ENCODE assay signal across 8 cellular contexts in the genomic region with DNA sequence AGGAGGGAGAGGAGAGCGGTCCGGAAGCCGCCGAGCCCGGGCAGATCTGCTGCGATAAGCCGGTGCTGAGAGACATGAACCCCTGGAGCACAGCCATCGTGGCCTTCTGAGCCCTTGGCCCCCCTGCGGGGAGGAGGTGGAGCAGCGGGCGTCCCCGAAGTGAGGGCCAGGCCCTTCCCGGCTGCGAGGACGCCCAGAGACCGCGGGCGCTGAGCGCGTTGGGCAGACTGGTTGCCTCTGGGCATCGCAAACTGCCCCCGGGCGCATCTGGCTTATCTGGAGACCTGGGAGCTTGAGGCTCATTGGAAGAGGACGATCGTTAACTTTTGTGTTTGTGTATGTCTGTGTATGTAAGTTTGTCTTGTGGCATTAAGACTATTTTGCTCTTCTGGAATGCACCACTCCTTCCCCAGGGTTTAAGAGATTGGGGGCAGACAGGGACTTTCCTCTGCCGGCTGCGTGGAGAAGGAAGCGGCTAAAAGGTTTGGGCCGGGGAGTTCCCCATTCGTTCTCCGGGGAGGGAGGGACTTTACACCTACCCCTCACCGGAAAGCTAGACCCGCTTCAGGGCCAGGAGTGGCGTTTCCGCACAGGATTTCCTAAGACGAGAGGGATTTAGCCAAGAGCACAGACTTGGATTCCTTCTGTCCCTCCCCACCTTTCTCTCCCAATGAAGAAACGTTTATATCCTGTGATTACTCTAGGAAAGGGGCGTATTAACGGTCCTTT. TPM values are rescaled to one million over a fixed set of nuclear protein-coding genes. Genes with fewer than 3 reads are reported as not detected.
DNase-seq lines count a peak whose midpoint lies in the region; ATAC-seq and TF ChIP-seq lines count a peak whose summit lies in the region.

No MANE protein-coding gene starts in this region.

- peaks cover 62% of the 10 kb centered on the region for H3K79me2 ChIP-seq in SK-N-SH (ENCODE audit: insufficient read depth)

- 0 out of 2 replicates have a peak overlapping the region, but pooled peaks have one; percentile 37 for H2BK120ac ChIP-seq in IMR-90 (ENCODE audit: low read depth, low read length)

- TF ChIP-seq CTCF in IMR-90 (conservative IDR thresholded peaks at IDR 0.05; ENCODE audit: low read depth, low read length), result no peak
- peak; percentile 14; the same call in 1 of the 2 replicates for TF ChIP-seq CTCF in SK-N-SH (IDR thresholded peaks at IDR 0.05)
- no peak for TF ChIP-seq CTCF in right atrium auricular region (IDR thresholded peaks at IDR 0.05)

- peak overlapping the region; percentile 68 to 69 for H3K4me3 ChIP-seq in CD4-positive, alpha-beta memory T cell (ENCODE audit: low read length in 2 of 2)
- H3K4me3 ChIP-seq in IMR-90 (ENCODE audit: insufficient read depth, low read depth, low read length), result peak overlapping the region; percentile 59
- H3K4me3 ChIP-seq in SK-N-SH (ENCODE audit: low read depth in 2 of 2, low read length in 1 of 2), result peak overlapping the region; percentile 90 to 96
- H3K4me3 ChIP-seq in right atrium auricular region, result peak overlapping the region; percentile 89 to 92

- dilution Hi-C loops in IMR-90 (cut with HindIII; ENCODE audit: low sequenced_read_pairs, unreplicated experiment), result no loop called here

- 0 out of 2 replicates have a peak overlapping the region, but pooled peaks have one; percentile 13 for H2BK20ac ChIP-seq in IMR-90 (ENCODE audit: low read depth, low read length)

- 0 out of 2 replicates have a peak, but pooled peaks have one; percentile 22 for TF ChIP-seq POLR2A in IMR-90 (IDR thresholded peaks at IDR 0.05; ENCODE audit: low read depth, low read length)

- BruUV-seq in IMR-90 (replicated peaks; lab: Mats Ljungman, UMichigan), result no TSS peak

- H3K14ac ChIP-seq in IMR-90 (replicated peaks; ENCODE audit: low read depth, low read length), result peak overlapping the region; percentile 93

- H4K5ac ChIP-seq in IMR-90 (ENCODE audit: low read depth, low read length), result peak overlapping the region; percentile 10; the same call in 1 of the 2 replicates

- POLR2A ChIA-PET in CD4-positive, alpha-beta memory T cell (lab: Charles Lee; ENCODE audit: partially characterized antibody), result interaction anchor here (0.8 to 14.9 kb wide), 20 partner anchors 10 to 1207 kb away, joined by 3 to 508 read pairs (median 12); partner anchors contain the start of genes ACBD6, MR1, STX6 and TOR1AIP1
- POLR2A ChIA-PET in IMR-90 (lab: Charles Lee; ENCODE audit: unreplicated experiment) (interaction anchor here (0.6 to 1.6 kb wide), 9 partner anchors 11 to 368 kb away, joined by 3 to 14 read pairs (median 4); no protein-coding TSS in a partner anchor), SK-N-SH (lab: Yijun Ruan, JAX) (interaction anchor here (0.8 to 3.0 kb wide), 15 partner anchors 10 to 588 kb away, joined by 3 to 24 read pairs (median 4); partner anchors contain the start of gene ACBD6)
- POLR2A ChIA-PET in activated naive CD8-positive, alpha-beta T cell treated with anti-CD3 and anti-CD28 coated beads, Interleukin-2, amount 10 ng/mL, durations not matched to agents 7 days and 5 days (lab: Charles Lee), result interaction anchor here (0.8 to 11.4 kb wide), 24 partner anchors 10 to 586 kb away, joined by 3 to 244 read pairs (median 4); partner anchors contain the start of gene MR1

- H4K8ac ChIP-seq in IMR-90 (ENCODE audit: low read depth in 2 of 2, low read length in 2 of 2), result peak overlapping the region in 1 of 2 experiments; percentile 30; a peak in 2 of 4 replicates

- peak overlapping the region; percentile 91 for H3K4me2 ChIP-seq in IMR-90 (ENCODE audit: low read depth, low read length)
- peak overlapping the region; percentile 84 for H3K4me2 ChIP-seq in SK-N-SH

- ATAC-seq in GM21360 (IDR thresholded peaks at IDR 0.05; ENCODE audit: unreplicated experiment), result peak; percentile 38
- peak; percentile 10 for ATAC-seq in IMR-90 (ENCODE audit: low read depth)
- ATAC-seq in activated naive CD8-positive, alpha-beta T cell treated with anti-CD3 and anti-CD28 coated beads, Interleukin-2, amount 10 ng/mL, durations not matched to agents 7 days and 5 days (ENCODE audit: low read depth), result peak; percentile 35

- H4K91ac ChIP-seq in IMR-90 (ENCODE audit: insufficient read depth, low read depth, low read length), result peak overlapping the region; percentile 65

- no peak for TF ChIP-seq RAD21 in IMR-90 (IDR thresholded peaks at IDR 0.05; ENCODE audit: low read length)
- TF ChIP-seq RAD21 in SK-N-SH (IDR thresholded peaks at IDR 0.05; ENCODE audit: low read length), result peak; percentile 20; the same call in 1 of the 2 replicates

- H2BK5ac ChIP-seq in IMR-90 (ENCODE audit: low read depth, low read length, poor library complexity, severe bottlenecking), result peak overlapping the region; percentile 78

- no peaks in the 10 kb centered on the region for H3K9me3 ChIP-seq in CD4-positive, alpha-beta memory T cell (ENCODE audit: control insufficient read depth in 1 of 2, low read length in 2 of 2)
- H3K9me3 ChIP-seq in IMR-90 (ENCODE audit: control insufficient read depth, insufficient read depth, low read length) (no peaks in the 10 kb centered on the region), SK-N-SH (no peaks in the 10 kb centered on the region), right atrium auricular region (no peaks in the 10 kb centered on the region)

- H3K27me3 Mint-ChIP-seq in CD4-positive, alpha-beta memory T cell, result no peaks in the 10 kb centered on the region
- H3K27me3 Mint-ChIP-seq in activated naive CD8-positive, alpha-beta T cell treated with anti-CD3 and anti-CD28 coated beads, Interleukin-2, amount 10 ng/mL, durations not matched to agents 7 days and 5 days, result no peaks in the 10 kb centered on the region

- no peaks in the 10 kb centered on the region for H3K9me2 ChIP-seq in SK-N-SH

- in situ Hi-C loops in IMR-90 (cut with MboI; ENCODE audit: low sequenced_read_pairs), result loop anchor here (10.0 kb wide), 1 partner anchor 575 kb away; no protein-coding TSS in a partner anchor

- H3K27ac Mint-ChIP-seq in CD4-positive, alpha-beta memory T cell, result peak overlapping the region; percentile 96 to 99 (median 99)
- H3K27ac Mint-ChIP-seq in activated naive CD8-positive, alpha-beta T cell treated with anti-CD3 and anti-CD28 coated beads, Interleukin-2, amount 10 ng/mL, durations not matched to agents 7 days and 5 days, result peak overlapping the region; percentile 99

- H3K56ac ChIP-seq in IMR-90 (ENCODE audit: extremely low read depth, insufficient read depth, low read length), result peak overlapping the region; percentile 83

- H3K4me3 Mint-ChIP-seq in CD4-positive, alpha-beta memory T cell, result peak overlapping the region; percentile 93 to 100 (median 98)
- H3K4me3 Mint-ChIP-seq in activated naive CD8-positive, alpha-beta T cell treated with anti-CD3 and anti-CD28 coated beads, Interleukin-2, amount 10 ng/mL, durations not matched to agents 7 days and 5 days, result peak overlapping the region; percentile 98

- peaks cover 11 to 40% of the 10 kb centered on the region in 2 experiments for H3K79me1 ChIP-seq in IMR-90 (ENCODE audit: low read depth in 1 of 2, low read length in 2 of 2)

- no peaks in the 10 kb centered on the region for H3K36me3 ChIP-seq in CD4-positive, alpha-beta memory T cell (ENCODE audit: insufficient read depth, low read length)
- H3K36me3 ChIP-seq in IMR-90 (ENCODE audit: control insufficient read depth, insufficient read depth, low read length) (peaks cover 3% of the 10 kb centered on the region; the same call in 1 of the 2 replicates), SK-N-SH (replicated peaks in 1 of 2; ENCODE audit: control insufficient read depth in 1 of 2, insufficient read depth in 2 of 2, low read length in 1 of 2) (peaks cover 25 to 33% of the 10 kb centered on the region in 2 experiments), right atrium auricular region (peaks cover 20% of the 10 kb centered on the region)

- CTCF ChIA-PET in CD4-positive, alpha-beta memory T cell (lab: Charles Lee; ENCODE audit: partially characterized antibody), result interaction anchor here (1.2 to 11.4 kb wide), 7 partner anchors 8 to 76 kb away, joined by 3 to 311 read pairs (median 10); no protein-coding TSS in a partner anchor
- CTCF ChIA-PET in IMR-90 (lab: Yijun Ruan, JAX) (interaction anchor here (2.1 to 2.2 kb wide), 2 partner anchors 51 to 52 kb away, joined by 5 to 14 read pairs; no protein-coding TSS in a partner anchor), SK-N-SH (lab: Yijun Ruan, JAX) (interaction anchor here (0.9 to 13.3 kb wide), 13 partner anchors 10 to 574 kb away, joined by 3 to 145 read pairs (median 4); no protein-coding TSS in a partner anchor)

- H3K9ac ChIP-seq in IMR-90 (ENCODE audit: low read depth, low read length) (peak overlapping the region; percentile 95), SK-N-SH (peak overlapping the region; percentile 91)

- WGBS in IMR-90 (ENCODE audit: extremely low coverage in 2 of 2, insufficient read length in 1 of 2), 2 experiments, result 0% methylated on average over 18 of the region's 39 CpGs; no CpG with 5 or more reads in 1 of the 2 experiments
- WGBS in SK-N-SH (ENCODE audit: low lambda C conversion rate), result 3% methylated on average over 22 of the region's 39 CpGs

- TF ChIP-seq EP300 in SK-N-SH (IDR thresholded peaks at IDR 0.05; ENCODE audit: borderline replicate concordance in 1 of 2, low read depth in 1 of 2, low read length in 1 of 2), result no peak

- H3K4me1 ChIP-seq in CD4-positive, alpha-beta memory T cell (ENCODE audit: insufficient read depth, low read length), result peaks cover 31% of the 10 kb centered on the region
- H3K4me1 ChIP-seq in IMR-90 (ENCODE audit: control insufficient read depth, insufficient read depth, low read length), result peaks cover 5% of the 10 kb centered on the region
- H3K4me1 ChIP-seq in SK-N-SH (ENCODE audit: control insufficient read depth in 1 of 2, insufficient read depth in 2 of 2, low read depth in 1 of 2, low read length in 1 of 2), result peaks cover 21 to 23% of the 10 kb centered on the region in 2 experiments
- peaks cover 0 to 53% of the 10 kb centered on the region in 2 donors for H3K4me1 ChIP-seq in right atrium auricular region

- peak; percentile 79 to 94 (median 82) for DNase-seq in CD4-positive, alpha-beta memory T cell
- DNase-seq in IMR-90 (peak; percentile 65), SK-N-SH (peak; percentile 80), right atrium auricular region (ENCODE audit: low spot score) (peak; percentile 71), renal cortical epithelial cell (ENCODE audit: low read depth) (peak; percentile 61), OCI-M2 (lab: John Stamatoyannopoulos, UW; ENCODE audit: unreplicated experiment) (no peak)
- peak; percentile 76 for DNase-seq in activated naive CD8-positive, alpha-beta T cell treated with anti-CD3 and anti-CD28 coated beads, Interleukin-2, amount 10 ng/mL, durations not matched to agents 7 days and 5 days

- H3F3A ChIP-seq in SK-N-SH (replicated peaks; ENCODE audit: insufficient read depth), result peaks cover 40% of the 10 kb centered on the region

- peaks cover 13% of the 10 kb centered on the region for H3K9me1 ChIP-seq in IMR-90 (ENCODE audit: insufficient read depth, low read length)

- H2AFZ ChIP-seq in IMR-90 (replicated peaks; ENCODE audit: low read length, poor library complexity) (peak overlapping the region; percentile 39), SK-N-SH (ENCODE audit: low read depth) (no peak overlapping the region)

- H3K27me3 ChIP-seq in CD4-positive, alpha-beta memory T cell (ENCODE audit: insufficient read depth, low read length), result no peaks in the 10 kb centered on the region
- H3K27me3 ChIP-seq in IMR-90 (ENCODE audit: control insufficient read depth, insufficient read depth, low read length) (no peaks in the 10 kb centered on the region), SK-N-SH (ENCODE audit: insufficient read depth) (no peaks in the 10 kb centered on the region), right atrium auricular region (no peaks in the 10 kb centered on the region)

- peak overlapping the region; percentile 44 for H3K18ac ChIP-seq in IMR-90 (ENCODE audit: low read depth, low read length)

- peaks cover 0 to 6% (median 0%) of the 10 kb centered on the region in 8 donors for H3K9me3 Mint-ChIP-seq in CD4-positive, alpha-beta memory T cell
- H3K9me3 Mint-ChIP-seq in activated naive CD8-positive, alpha-beta T cell treated with anti-CD3 and anti-CD28 coated beads, Interleukin-2, amount 10 ng/mL, durations not matched to agents 7 days and 5 days, result no peaks in the 10 kb centered on the region

- H3K23ac ChIP-seq in IMR-90 (ENCODE audit: low read depth, low read length), result peak overlapping the region; percentile 99

- H2BK15ac ChIP-seq in IMR-90 (ENCODE audit: low read depth, low read length), result no peak overlapping the region

- intact Hi-C loops in CD4-positive, alpha-beta memory T cell (cut with micrococcal nuclease), result loop anchor here (2.0 to 5.0 kb wide), 5 partner anchors 67 to 1208 kb away; partner anchors contain the start of genes ACBD6, STX6, TOR1AIP1 and XPR1
- intact Hi-C loops in IMR-90 (cut with micrococcal nuclease), result loop anchor here (1.0 to 5.0 kb wide), 5 partner anchors 51 to 208 kb away; partner anchors contain the start of gene STX6

- H4K20me1 ChIP-seq in IMR-90 (ENCODE audit: insufficient read depth, low read length) (peaks cover 59% of the 10 kb centered on the region), SK-N-SH (ENCODE audit: insufficient read depth) (peaks cover 63% of the 10 kb centered on the region)

- peaks cover 23 to 56% (median 36%) of the 10 kb centered on the region in 4 donors for H3K4me1 Mint-ChIP-seq in CD4-positive, alpha-beta memory T cell
- peaks cover 44% of the 10 kb centered on the region for H3K4me1 Mint-ChIP-seq in activated naive CD8-positive, alpha-beta T cell treated with anti-CD3 and anti-CD28 coated beads, Interleukin-2, amount 10 ng/mL, durations not matched to agents 7 days and 5 days

- peak overlapping the region; percentile 100 for H3K27ac ChIP-seq in CD4-positive, alpha-beta memory T cell (ENCODE audit: low read depth, low read length)
- H3K27ac ChIP-seq in IMR-90 (ENCODE audit: insufficient read depth, low read length) (peak overlapping the region; percentile 86), SK-N-SH (ENCODE audit: low read depth in 2 of 2, low read length in 1 of 2) (peak overlapping the region; percentile 77 to 81), right atrium auricular region (peak overlapping the region; percentile 94 to 98)

- H2AK9ac ChIP-seq in IMR-90 (replicated peaks; ENCODE audit: low read depth, low read length, poor library complexity), result peak overlapping the region; percentile 86

- H3K36me3 Mint-ChIP-seq in CD4-positive, alpha-beta memory T cell, result peaks cover 12 to 35% of the 10 kb centered on the region in 2 donors
- H3K36me3 Mint-ChIP-seq in activated naive CD8-positive, alpha-beta T cell treated with anti-CD3 and anti-CD28 coated beads, Interleukin-2, amount 10 ng/mL, durations not matched to agents 7 days and 5 days, result peaks cover 37% of the 10 kb centered on the region

- H3K4ac ChIP-seq in IMR-90 (ENCODE audit: low read depth, low read length), result peak overlapping the region; percentile 79

- peak overlapping the region; percentile 18; the same call in 1 of the 2 replicates for H2AK5ac ChIP-seq in IMR-90 (ENCODE audit: low read depth, low read length)

RNA-seq across cellular contexts. Expression of gene IER5, which starts 1.4 kb away (rescaled TPM):
- 10 to 100 TPM; 28.0 to 29.3 TPM for total RNA-seq in CD4-positive, alpha-beta memory T cell
- 10 to 100 TPM; 11.0 to 18.9 TPM for polyA plus RNA-seq in CD4-positive, alpha-beta memory T cell
- total RNA-seq in IMR-90 (2012; rRNA removed) (15.8 and 29.4 TPM in 2 replicates), right atrium auricular region (10 to 100 TPM; 25.6 to 55.1 TPM), renal cortical epithelial cell (16.8 and 19.6 TPM in 2 replicates)
- polyA plus RNA-seq in IMR-90 (2012; rRNA removed) (27.1 and 28.9 TPM in 2 replicates), SK-N-SH (2012; rRNA removed) (46.2 and 52.9 TPM in 2 replicates)
- 22.5 and 29.5 TPM in 2 replicates for polyA plus RNA-seq in IMR-90 (2012; cell fraction: cytosol; rRNA removed)
- polyA plus RNA-seq in IMR-90 (2012; cell fraction: nucleus; rRNA removed; ENCODE audit: low replicate concordance), result 32.6 and 44.5 TPM in 2 replicates
- 33.8 and 39.1 TPM in 2 replicates for polyA plus RNA-seq in SK-N-SH (2012; cell fraction: cytosol; rRNA removed)
- polyA plus RNA-seq in SK-N-SH (2012; cell fraction: nucleus; rRNA removed), result 64.9 and 69.1 TPM in 2 replicates
- total RNA-seq in activated naive CD8-positive, alpha-beta T cell treated with anti-CD3 and anti-CD28 coated beads, Interleukin-2, amount 10 ng/mL, durations not matched to agents 7 days and 5 days, result 10 to 100 TPM; 36.6 to 36.8 TPM

RNA-seq across cellular contexts. Expression of gene MR1, which starts 56.2 kb away (rescaled TPM):
- 10 to 100 TPM; 31.8 to 33.2 TPM for total RNA-seq in CD4-positive, alpha-beta memory T cell
- 10 to 100 TPM; 31.5 to 38.6 TPM for polyA plus RNA-seq in CD4-positive, alpha-beta memory T cell
- total RNA-seq in IMR-90 (2012; rRNA removed) (5.0 and 6.1 TPM in 2 replicates), right atrium auricular region (1 to 10 TPM; 9.9 to 10.0 TPM), renal cortical epithelial cell (27.4 and 28.7 TPM in 2 replicates)
- polyA plus RNA-seq in IMR-90 (2012; rRNA removed) (5.0 and 6.0 TPM in 2 replicates), SK-N-SH (2012; rRNA removed) (7.0 and 9.7 TPM in 2 replicates)
- polyA plus RNA-seq in IMR-90 (2012; cell fraction: cytosol; rRNA removed), result 2.1 and 3.4 TPM in 2 replicates
- polyA plus RNA-seq in IMR-90 (2012; cell fraction: nucleus; rRNA removed; ENCODE audit: low replicate concordance), result 1.8 and 4.0 TPM in 2 replicates
- polyA plus RNA-seq in SK-N-SH (2012; cell fraction: cytosol; rRNA removed), result 7.1 and 8.3 TPM in 2 replicates
- 5.1 and 6.4 TPM in 2 replicates for polyA plus RNA-seq in SK-N-SH (2012; cell fraction: nucleus; rRNA removed)
- total RNA-seq in activated naive CD8-positive, alpha-beta T cell treated with anti-CD3 and anti-CD28 coated beads, Interleukin-2, amount 10 ng/mL, durations not matched to agents 7 days and 5 days, result 10 to 100 TPM; 39.2 to 40.0 TPM
